Comparison of ENCODE assay signal across 11 cellular contexts in genomic region chr10:114801411-114801813, GRCh38. TPM values are rescaled to one million over a fixed set of nuclear protein-coding genes. Genes with fewer than 3 reads are reported as not detected.
A peak's percentile ranks its signal among the peaks of the same experiment; 100 is the strongest.
DNase-seq lines count a peak whose midpoint lies in the region; ATAC-seq and TF ChIP-seq lines count a peak whose summit lies in the region.
"Had no signal": no experiment of that assay in that cellular context is flagged by ENCODE, and none has a peak within 500 bp of the region (broad histone marks: within the 10 kb centered on the region; RNA-seq: fewer than 3 reads in every experiment).

No MANE protein-coding gene starts in this region.

- H3F3A ChIP-seq in PC-3 (ENCODE audit: low read length, unreplicated experiment), result no peaks in the 10 kb centered on the region

- no peaks in the 10 kb centered on the region for H3K27me3 ChIP-seq in DND-41 (ENCODE audit: insufficient read depth, low read length, poor library complexity)
- no peaks in the 10 kb centered on the region for H3K27me3 ChIP-seq in PC-3 (ENCODE audit: low read length)
- H3K27me3 ChIP-seq: neutrophil had no signal

- BruUV-seq in PC-3 (replicated peaks; lab: Mats Ljungman, UMichigan), result no TSS peak

- intact Hi-C loops in activated T-helper 2 cell treated with anti-CD3 and anti-CD28 coated beads, Interferon-gamma antibody, Interleukin-2, Interleukin-4, amounts not matched to agents 10 μg/mL and 5 μg/mL and 100 μg/mL, durations not matched to agents 14 hours and 24 hours and 36 hours (cut with micrococcal nuclease), result no loop called here
- intact Hi-C loops in PC-3 (cut with micrococcal nuclease), result no loop called here

- peaks cover 34% of the 10 kb centered on the region for H3K4me1 Mint-ChIP-seq in activated T-helper 2 cell treated with anti-CD3 and anti-CD28 coated beads, Interferon-gamma antibody, Interleukin-2, Interleukin-4, amounts not matched to agents 10 μg/mL and 5 μg/mL and 100 μg/mL, durations not matched to agents 14 hours and 24 hours and 36 hours (ENCODE audit: low read depth)

- H3K4me1 ChIP-seq in DND-41 (ENCODE audit: insufficient read depth, low read length) (peaks cover 37% of the 10 kb centered on the region), PC-3 (ENCODE audit: insufficient read depth, low read length) (no peaks in the 10 kb centered on the region)

- H3K9me3 Mint-ChIP-seq in activated T-helper 2 cell treated with anti-CD3 and anti-CD28 coated beads, Interferon-gamma antibody, Interleukin-2, Interleukin-4, amounts not matched to agents 10 μg/mL and 5 μg/mL and 100 μg/mL, durations not matched to agents 14 hours and 24 hours and 36 hours, result peaks cover 20% of the 10 kb centered on the region

- peak overlapping the region in 1 of 2 experiments; percentile 30; a peak in 2 of 4 replicates for H3K4me3 ChIP-seq in DND-41 (ENCODE audit: low read depth in 1 of 2, low read length in 2 of 2)
- H3K4me3 ChIP-seq in PC-3 (ENCODE audit: low read length), result no peak overlapping the region

- no peaks in the 10 kb centered on the region for H3K9me3 ChIP-seq in DND-41 (ENCODE audit: insufficient read depth, low read length, severe bottlenecking)
- no peaks in the 10 kb centered on the region for H3K9me3 ChIP-seq in PC-3 (ENCODE audit: low read length)
- H3K9me3 ChIP-seq: neutrophil had no signal

- H3K79me2 ChIP-seq in DND-41 (ENCODE audit: insufficient read depth, low read length), result no peaks in the 10 kb centered on the region
- H3K79me2 ChIP-seq in PC-3 (ENCODE audit: low read length), result no peaks in the 10 kb centered on the region

- H3K9ac ChIP-seq in DND-41 (ENCODE audit: low read depth, low read length), result peak overlapping the region; percentile 36
- no peak overlapping the region for H3K9ac ChIP-seq in PC-3 (ENCODE audit: low read length)

- H3K36me3 ChIP-seq in DND-41 (ENCODE audit: insufficient read depth, low read length) (no peaks in the 10 kb centered on the region), PC-3 (ENCODE audit: low read depth, low read length) (no peaks in the 10 kb centered on the region)
- H3K36me3 ChIP-seq: neutrophil had no signal

- H3K27ac ChIP-seq in DND-41 (ENCODE audit: low read length) (peak overlapping the region; percentile 77), PC-3 (ENCODE audit: low read length) (no peak overlapping the region)
- H3K27ac ChIP-seq: neutrophil had no signal

- TF ChIP-seq CTCF in DND-41 (IDR thresholded peaks at IDR 0.05; ENCODE audit: borderline replicate concordance, extremely low read depth, low read length, poor library complexity, severe bottlenecking) (peak; percentile 53), PC-3 (conservative IDR thresholded peaks at IDR 0.05; ENCODE audit: low read depth, low read length) (no peak)

- no peaks in the 10 kb centered on the region for H3K27me3 Mint-ChIP-seq in activated T-helper 2 cell treated with anti-CD3 and anti-CD28 coated beads, Interferon-gamma antibody, Interleukin-2, Interleukin-4, amounts not matched to agents 10 μg/mL and 5 μg/mL and 100 μg/mL, durations not matched to agents 14 hours and 24 hours and 36 hours (ENCODE audit: low read depth)

- peak overlapping the region; percentile 79 for H3K27ac Mint-ChIP-seq in activated T-helper 2 cell treated with anti-CD3 and anti-CD28 coated beads, Interferon-gamma antibody, Interleukin-2, Interleukin-4, amounts not matched to agents 10 μg/mL and 5 μg/mL and 100 μg/mL, durations not matched to agents 14 hours and 24 hours and 36 hours

- DNase-seq in DND-41 (peak; percentile 79), PC-3 (no peak), NCI-H2171 (lab: John Stamatoyannopoulos, UW) (no peak), DMS53 (lab: John Stamatoyannopoulos, UW) (no peak)
- peak; percentile 43 for DNase-seq in activated T-helper 2 cell treated with anti-CD3 and anti-CD28 coated beads, Interferon-gamma antibody, Interleukin-2, Interleukin-4, amounts not matched to agents 10 μg/mL and 5 μg/mL and 100 μg/mL, durations not matched to agents 14 hours and 24 hours and 36 hours (ENCODE audit: low spot score)
- no peak for DNase-seq in stimulated activated naive CD4-positive, alpha-beta T cell treated with Interleukin-2 at 50 U/mL for 16 hours (lab: John Stamatoyannopoulos, UW)
- DNase-seq: NCI-H1436 treated with DMSO at 0.1 percent for 48 hours had no signal

- no peaks in the 10 kb centered on the region for H3K9me2 ChIP-seq in PC-3 (replicated peaks; ENCODE audit: low read length)

- H3K4me3 Mint-ChIP-seq in activated T-helper 2 cell treated with anti-CD3 and anti-CD28 coated beads, Interferon-gamma antibody, Interleukin-2, Interleukin-4, amounts not matched to agents 10 μg/mL and 5 μg/mL and 100 μg/mL, durations not matched to agents 14 hours and 24 hours and 36 hours (ENCODE audit: low read depth), result peak overlapping the region; percentile 77

- H4K20me1 ChIP-seq in DND-41 (ENCODE audit: insufficient read depth, low read length), result no peaks in the 10 kb centered on the region
- H4K20me1 ChIP-seq in PC-3 (ENCODE audit: low read length), result no peaks in the 10 kb centered on the region

- POLR2A ChIA-PET in PC-3 (lab: Charles Lee; ENCODE audit: unreplicated experiment), result no interaction called here

- H2AFZ ChIP-seq in DND-41 (ENCODE audit: low read depth, low read length) (peak overlapping the region; percentile 16), PC-3 (ENCODE audit: low read length) (no peak overlapping the region)

- CTCF ChIA-PET in PC-3 (lab: Charles Lee), result no interaction called here

- H3K4me2 ChIP-seq in DND-41 (ENCODE audit: insufficient read depth, low read length) (peak overlapping the region; percentile 53), PC-3 (ENCODE audit: low read length) (no peak overlapping the region)

- ATAC-seq in DND-41 (ENCODE audit: insufficient read depth, low read depth) (peak; percentile 95), GM19452 (IDR thresholded peaks at IDR 0.05; ENCODE audit: unreplicated experiment) (peak; percentile 72), HG03159 (IDR thresholded peaks at IDR 0.05; ENCODE audit: unreplicated experiment) (peak; percentile 91), PC-3 (no peak)
- ATAC-seq: HCT116 had no signal

- peaks cover 28% of the 10 kb centered on the region for H3K36me3 Mint-ChIP-seq in activated T-helper 2 cell treated with anti-CD3 and anti-CD28 coated beads, Interferon-gamma antibody, Interleukin-2, Interleukin-4, amounts not matched to agents 10 μg/mL and 5 μg/mL and 100 μg/mL, durations not matched to agents 14 hours and 24 hours and 36 hours (ENCODE audit: low read depth)

RNA-seq across cellular contexts. Expression of gene FHIP2A, which starts 20.2 kb away (rescaled TPM):
- total RNA-seq in activated T-helper 2 cell treated with anti-CD3 and anti-CD28 coated beads, Interferon-gamma antibody, Interleukin-2, Interleukin-4, amounts not matched to agents 10 μg/mL and 5 μg/mL and 100 μg/mL, durations not matched to agents 14 hours and 24 hours and 36 hours, result 26.3 and 26.9 TPM in 2 replicates
- 3.7 and 4.6 TPM in 2 replicates for total RNA-seq in PC-3 (2014; rRNA removed)

Comparison
In these comparisons a context has a peak if more than half of its experiments do, and no peak if none do; other contexts are left out.
1. DNase-seq: peak in DND-41 (single experiment) and activated T-helper 2 cell treated with anti-CD3 and anti-CD28 coated beads, Interferon-gamma antibody, Interleukin-2, Interleukin-4, amounts not matched to agents 10 μg/mL and 5 μg/mL and 100 μg/mL, durations not matched to agents 14 hours and 24 hours and 36 hours (single experiment); none in PC-3 (single experiment), NCI-H2171 (single experiment), DMS53 (single experiment) and stimulated activated naive CD4-positive, alpha-beta T cell treated with Interleukin-2 at 50 U/mL for 16 hours (single experiment).